ENCODE assay signal across 28 cellular contexts in genomic region chr18:62914868-62915267, GRCh38.
DNase-seq lines count a peak whose midpoint lies in the region; ATAC-seq, FAIRE-seq and TF ChIP-seq lines count a peak whose summit lies in the region.
"Had no signal": no experiment of that assay in that cellular context is flagged by ENCODE, and none has a peak within 500 bp of the region (broad histone marks: within the 10 kb centered on the region; RNA-seq: fewer than 3 reads in every experiment).

No MANE protein-coding gene starts in this region.

- DNase-seq in HepG2 (ENCODE audit: low spot score) (no peak), right lobe of liver (no peak), esophagus squamous epithelium (lab: John Stamatoyannopoulos, UW) (no peak), NCI-H446 treated with DMSO at 0.1 percent for 48 hours (lab: John Stamatoyannopoulos, UW) (no peak)
- DNase-seq in stimulated activated naive B cell treated with anti-CD40 and anti-IgM and Interleukin-4, amounts not matched to agents 10 μg/mL and 1 μg/mL and 100 μg/mL, for 72 hours, result no peak
- DNase-seq in stimulated activated naive CD4-positive, alpha-beta T cell (lab: John Stamatoyannopoulos, UW), result no peak
- DNase-seq: ACHN; BE2C; CD8-positive, alpha-beta memory T cell; DMS79 treated with DMSO at 0.1 percent for 48 hours; GF-D8; KG1; MM.1S; NCI-H2029; NCI-H446; NCI-H526; NCI-H82; NK-92 treated with Interleukin-12 subunit alpha and Interleukin-12 subunit beta, amount 100 ng/mL, for 24 hours; PC-9; SHP77 had no signal

- H3K4me3 ChIP-seq in HepG2 (replicated peaks in 1 of 3; ENCODE audit: insufficient read depth in 1 of 3, low read depth in 2 of 3, low read length in 3 of 3) (no peak overlapping the region), right lobe of liver (no peak overlapping the region), esophagus squamous epithelium (no peak overlapping the region)
- H3K4me3 ChIP-seq: PC-9 had no signal

- H3K27me3 Mint-ChIP-seq in stimulated activated naive B cell treated with anti-CD40 and anti-IgM and Interleukin-4, amounts not matched to agents 10 μg/mL and 1 μg/mL and 100 μg/mL, for 72 hours, result no peaks in the 10 kb centered on the region
- H3K27me3 Mint-ChIP-seq: CD8-positive, alpha-beta memory T cell had no signal

- no peak overlapping the region for H3K4me2 ChIP-seq in HepG2 (ENCODE audit: low read depth, low read length)
- H3K4me2 ChIP-seq: PC-9 had no signal

- peak overlapping the region; percentile 42 for H3K27ac Mint-ChIP-seq in stimulated activated naive B cell treated with anti-CD40 and anti-IgM and Interleukin-4, amounts not matched to agents 10 μg/mL and 1 μg/mL and 100 μg/mL, for 72 hours
- H3K27ac Mint-ChIP-seq: CD8-positive, alpha-beta memory T cell had no signal

- intact Hi-C loops in HepG2 (cut with micrococcal nuclease; ENCODE audit: unreplicated experiment), result no loop called here
- intact Hi-C loops in right lobe of liver (cut with DNase I), result no loop called here
- intact Hi-C loops in esophagus squamous epithelium (cut with DNase I), result no loop called here

- no peak for FAIRE-seq in HepG2 (lab: Jason Lieb, UNC)
- FAIRE-seq: GM12891, GM19239, H54 had no signal

- CTCF ChIA-PET in HepG2 (lab: Yijun Ruan, JAX; ENCODE audit: low intra/inter-chr PET ratio, low total read pairs), result no interaction called here

- TF ChIP-seq EP300 in HepG2 (IDR thresholded peaks at IDR 0.05; ENCODE audit: low read depth in 2 of 2, low read length in 2 of 2) (no peak), HepG2 (CRISPR knock-in tag; IDR thresholded peaks at IDR 0.05; ENCODE audit: borderline replicate concordance) (no peak)

- H3K4me3 Mint-ChIP-seq in stimulated activated naive B cell treated with anti-CD40 and anti-IgM and Interleukin-4, amounts not matched to agents 10 μg/mL and 1 μg/mL and 100 μg/mL, for 72 hours, result no peak overlapping the region
- H3K4me3 Mint-ChIP-seq: CD14-positive monocyte; CD8-positive, alpha-beta memory T cell had no signal

- H3K9me3 Mint-ChIP-seq in stimulated activated naive B cell treated with anti-CD40 and anti-IgM and Interleukin-4, amounts not matched to agents 10 μg/mL and 1 μg/mL and 100 μg/mL, for 72 hours, result peaks cover 0 to 1% of the 10 kb centered on the region in 2 donors
- H3K9me3 Mint-ChIP-seq: CD14-positive monocyte; CD8-positive, alpha-beta memory T cell had no signal

- TF ChIP-seq CTCF in HepG2 (CRISPR knock-in tag; IDR thresholded peaks at IDR 0.05) (no peak), right lobe of liver (IDR thresholded peaks at IDR 0.05) (no peak), esophagus squamous epithelium (IDR thresholded peaks at IDR 0.05) (no peak)

- H3K27ac ChIP-seq in HepG2 (ENCODE audit: extremely low read length, insufficient read depth, low read length), result no peak overlapping the region
- no peak overlapping the region for H3K27ac ChIP-seq in right lobe of liver
- H3K27ac ChIP-seq in cingulate gyrus (ENCODE audit: low read depth, low read length), result peak overlapping the region; percentile 75
- H3K27ac ChIP-seq in esophagus squamous epithelium, result no peak overlapping the region
- H3K27ac ChIP-seq: 22Rv1, PC-9, RWPE1 had no signal

- no peak for TF ChIP-seq RAD21 in HepG2 (CRISPR knock-in tag; IDR thresholded peaks at IDR 0.05)

- peaks cover 12 to 27% of the 10 kb centered on the region in 2 donors for H3K4me1 Mint-ChIP-seq in stimulated activated naive B cell treated with anti-CD40 and anti-IgM and Interleukin-4, amounts not matched to agents 10 μg/mL and 1 μg/mL and 100 μg/mL, for 72 hours
- H3K4me1 Mint-ChIP-seq: CD8-positive, alpha-beta memory T cell had no signal

- H3K27me3 ChIP-seq in HepG2 (ENCODE audit: control insufficient read depth in 1 of 2, insufficient read depth in 2 of 2, low read length in 2 of 2) (no peaks in the 10 kb centered on the region), right lobe of liver (no peaks in the 10 kb centered on the region), esophagus squamous epithelium (no peaks in the 10 kb centered on the region)
- H3K27me3 ChIP-seq: BE2C had no signal

- H3K79me2 ChIP-seq in HepG2 (ENCODE audit: insufficient read depth, low read length), result no peaks in the 10 kb centered on the region

- H3K9me3 ChIP-seq in HepG2 (ENCODE audit: low read length), result no peaks in the 10 kb centered on the region
- H3K9me3 ChIP-seq in right lobe of liver, result no peaks in the 10 kb centered on the region
- H3K9me3 ChIP-seq in esophagus squamous epithelium, result no peaks in the 10 kb centered on the region
- H3K9me3 ChIP-seq: BE2C had no signal

- H3K36me3 Mint-ChIP-seq in stimulated activated naive B cell treated with anti-CD40 and anti-IgM and Interleukin-4, amounts not matched to agents 10 μg/mL and 1 μg/mL and 100 μg/mL, for 72 hours, result peaks cover 10 to 28% of the 10 kb centered on the region in 2 donors

- in situ Hi-C loops in HepG2 (cut with HindIII; ENCODE audit: extremely low pct_ligation_motif_present, low pct_unique_long_range_greater_than_20kb), result no loop called here

- H3K4me1 ChIP-seq in HepG2 (ENCODE audit: insufficient read depth, low read length) (no peaks in the 10 kb centered on the region), right lobe of liver (no peaks in the 10 kb centered on the region), esophagus squamous epithelium (no peaks in the 10 kb centered on the region)
- H3K4me1 ChIP-seq: BE2C had no signal

- BruUV-seq in HepG2 (replicated peaks; lab: Mats Ljungman, UMichigan), result no TSS peak

- 95% methylated on average over 3 of the region's 3 CpGs for WGBS in HepG2 (ENCODE audit: low lambda C conversion rate)
- 97% methylated on average over 3 of the region's 3 CpGs for WGBS in right lobe of liver (ENCODE audit: insufficient coverage, low coverage, low lambda C conversion rate, missing lambda C conversion rate)
- 94 to 97% methylated on average over 3 of the region's 3 CpGs for WGBS in esophagus squamous epithelium, 2 donors

- no peak overlapping the region for H3K9ac ChIP-seq in HepG2 (ENCODE audit: insufficient read depth, low read depth, low read length)

- POLR2A ChIA-PET in HepG2 (lab: Yijun Ruan, JAX), result no interaction called here

- no peaks in the 10 kb centered on the region for H4K20me1 ChIP-seq in HepG2 (ENCODE audit: insufficient read depth, low read length)

- no peak overlapping the region for H2AFZ ChIP-seq in HepG2 (ENCODE audit: low read length)
- H2AFZ ChIP-seq: PC-9 had no signal

- TF ChIP-seq POLR2A in HepG2 (IDR thresholded peaks at IDR 0.05; ENCODE audit: insufficient read depth in 1 of 2, low read depth in 2 of 2, low read length in 2 of 2), result no peak
- TF ChIP-seq POLR2A in right lobe of liver (IDR thresholded peaks at IDR 0.05), result no peak
- TF ChIP-seq POLR2A in esophagus squamous epithelium (IDR thresholded peaks at IDR 0.05), result no peak

- ATAC-seq in HepG2 (no peak), right lobe of liver (no peak), GM18519 (IDR thresholded peaks at IDR 0.05; ENCODE audit: low FRiP score, unreplicated experiment) (no peak)
- ATAC-seq in stimulated activated naive B cell treated with anti-CD40 and anti-IgM and Interleukin-4, amounts not matched to agents 10 μg/mL and 1 μg/mL and 100 μg/mL, for 72 hours (replicated peaks), result no peak

- H3K36me3 ChIP-seq in HepG2 (replicated peaks in 1 of 2; ENCODE audit: control insufficient read depth in 1 of 2, insufficient read depth in 2 of 2, low read length in 2 of 2) (peaks cover 4 to 26% of the 10 kb centered on the region in 2 experiments), right lobe of liver (peaks cover 0 to 9% (median 0%) of the 10 kb centered on the region in 4 donors), esophagus squamous epithelium (peaks cover 0 to 21% (median 0%) of the 10 kb centered on the region in 3 donors)
- H3K36me3 ChIP-seq: BE2C had no signal

TF ChIP-seq in HepG2, 621 proteins besides CTCF, POLR2A, EP300 and RAD21:
- TF ChIP-seq REL (CRISPR knock-in tag; conservative IDR thresholded peaks at IDR 0.05), result no peak
- TF ChIP-seq MAFF (IDR thresholded peaks at IDR 0.05; ENCODE audit: low read depth, low read length), result peak; percentile 86
- no peak for TF ChIP-seq MZF1 (CRISPR knock-in tag; IDR thresholded peaks at IDR 0.05; ENCODE audit: borderline replicate concordance)
- TF ChIP-seq SOX5 (CRISPR knock-in tag; IDR thresholded peaks at IDR 0.05; ENCODE audit: borderline replicate concordance), result no peak
- TF ChIP-seq ZNF674 (CRISPR knock-in tag; IDR thresholded peaks at IDR 0.05; ENCODE audit: low read depth), result no peak
- TF ChIP-seq ZNF781 (CRISPR knock-in tag; IDR thresholded peaks at IDR 0.05; ENCODE audit: borderline replicate concordance, not compliant biosample characterization), result no peak
- TF ChIP-seq MAFK (conservative IDR thresholded peaks at IDR 0.05 in 1 of 2, IDR thresholded peaks at IDR 0.05 in 1 of 2; ENCODE audit: low read length in 2 of 2), result peak; percentile 89 to 94
